ENCODE assay signal across 8 cellular contexts in the genomic region with DNA sequence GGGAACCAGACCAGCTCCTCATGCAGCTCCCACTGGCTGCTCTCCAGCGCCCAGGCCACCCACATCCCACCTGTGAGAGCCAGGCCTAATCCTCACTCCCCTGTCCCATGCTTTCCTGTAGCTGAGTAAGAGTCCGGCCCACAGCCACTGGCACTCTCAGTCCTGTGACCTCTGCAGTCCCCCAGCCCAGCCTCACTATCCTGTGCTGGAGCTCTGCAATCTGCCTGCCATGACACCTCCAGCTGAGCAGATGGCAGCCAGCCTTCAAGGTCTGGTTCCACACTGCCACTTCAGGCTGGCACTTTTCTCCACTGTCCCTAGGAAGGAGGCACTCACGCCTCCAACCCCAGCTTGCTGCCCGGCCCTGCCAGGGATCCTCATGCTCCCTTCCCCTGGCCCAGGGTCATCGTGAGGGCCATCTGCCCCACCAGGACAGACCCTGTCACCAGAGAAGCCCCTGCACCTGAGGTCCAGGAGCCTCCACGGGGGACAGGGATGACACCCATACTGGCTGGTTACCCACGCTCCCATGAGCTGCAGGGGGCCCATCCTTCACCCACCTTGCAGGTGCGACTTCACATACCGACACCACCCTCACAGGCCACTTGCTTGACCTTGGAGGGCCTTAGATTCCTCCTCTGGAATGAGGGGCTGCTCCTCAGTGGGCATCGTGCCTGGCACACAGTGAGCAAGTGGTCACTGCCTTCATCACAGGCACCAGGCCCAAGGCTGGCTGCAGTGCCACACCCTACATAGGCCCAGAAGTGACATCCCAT.
DNase-seq lines count a peak whose midpoint lies in the region; ATAC-seq and TF ChIP-seq lines count a peak whose summit lies in the region.
"Had no signal": no experiment of that assay in that cellular context is flagged by ENCODE, and none has a peak within 500 bp of the region (broad histone marks: within the 10 kb centered on the region; RNA-seq: fewer than 3 reads in every experiment).

No MANE protein-coding gene starts in this region.

- no peak overlapping the region for H3K9ac ChIP-seq in DND-41 (ENCODE audit: low read depth, low read length)
- H3K9ac ChIP-seq in OCI-LY3 (ENCODE audit: low read length) = no peak overlapping the region
- no peak overlapping the region for H3K9ac ChIP-seq in parathyroid adenoma

- no peak overlapping the region for H3K4me2 ChIP-seq in DND-41 (ENCODE audit: insufficient read depth, low read length)
- H3K4me2 ChIP-seq in OCI-LY3 (ENCODE audit: low read length) = peak overlapping the region; percentile 62
- H3K4me2 ChIP-seq in parathyroid adenoma (ENCODE audit: low read length) = peak overlapping the region; percentile 84

- TF ChIP-seq CTCF in DND-41 (IDR thresholded peaks at IDR 0.05; ENCODE audit: borderline replicate concordance, extremely low read depth, low read length, poor library complexity, severe bottlenecking) (no peak), OCI-LY3 (IDR thresholded peaks at IDR 0.05; ENCODE audit: low read depth, low read length) (no peak), epithelial cell of proximal tubule (conservative IDR thresholded peaks at IDR 0.05; ENCODE audit: low read depth, low read length) (no peak), parathyroid adenoma (IDR thresholded peaks at IDR 0.05) (no peak)

- ATAC-seq in DND-41 (ENCODE audit: insufficient read depth, low read depth) (no peak), HG02763 (IDR thresholded peaks at IDR 0.05; ENCODE audit: unreplicated experiment) (no peak)

- H3K27me3 ChIP-seq in DND-41 (ENCODE audit: insufficient read depth, low read length, poor library complexity) = no peaks in the 10 kb centered on the region
- no peaks in the 10 kb centered on the region for H3K27me3 ChIP-seq in OCI-LY3 (ENCODE audit: low read depth, low read length)
- H3K27me3 ChIP-seq in parathyroid adenoma (ENCODE audit: control insufficient read depth, insufficient read depth, low read length) = no peaks in the 10 kb centered on the region
- H3K27me3 ChIP-seq: suprapubic skin had no signal

- H3K36me3 ChIP-seq in DND-41 (ENCODE audit: insufficient read depth, low read length) (peaks cover 72% of the 10 kb centered on the region), OCI-LY3 (replicated peaks; ENCODE audit: low read depth, low read length) (no peaks in the 10 kb centered on the region), parathyroid adenoma (ENCODE audit: control insufficient read depth, insufficient read depth, low read length) (no peaks in the 10 kb centered on the region)

- 0 out of 2 replicates have a peak overlapping the region, but pooled peaks have one; percentile 3 for H3K27ac ChIP-seq in DND-41 (ENCODE audit: low read length)
- no peak overlapping the region for H3K27ac ChIP-seq in OCI-LY3 (ENCODE audit: low read length)
- no peak overlapping the region for H3K27ac ChIP-seq in parathyroid adenoma
- H3K27ac ChIP-seq: suprapubic skin had no signal

- no peaks in the 10 kb centered on the region for H3K4me1 ChIP-seq in DND-41 (ENCODE audit: insufficient read depth, low read length)
- H3K4me1 ChIP-seq in OCI-LY3 (ENCODE audit: low read length) = peaks cover 21% of the 10 kb centered on the region
- no peaks in the 10 kb centered on the region for H3K4me1 ChIP-seq in parathyroid adenoma

- DNase-seq in DND-41 (no peak), epithelial cell of proximal tubule (ENCODE audit: low read depth) (no peak), cortex of kidney (lab: John Stamatoyannopoulos, UW) (no peak)
- DNase-seq in stimulated activated CD4-positive, alpha-beta T cell treated with anti-CD3 and anti-CD28 coated beads, Interleukin-15, amount 100 ng/mL, for 24 hours = no peak

- no peaks in the 10 kb centered on the region for H3K9me3 ChIP-seq in DND-41 (ENCODE audit: insufficient read depth, low read length, severe bottlenecking)
- no peaks in the 10 kb centered on the region for H3K9me3 ChIP-seq in OCI-LY3 (ENCODE audit: insufficient read depth, low read length)
- no peaks in the 10 kb centered on the region for H3K9me3 ChIP-seq in parathyroid adenoma (ENCODE audit: control insufficient read depth, low read length)
- H3K9me3 ChIP-seq: suprapubic skin had no signal

- H2AFZ ChIP-seq in DND-41 (ENCODE audit: low read depth, low read length) (no peak overlapping the region), OCI-LY3 (ENCODE audit: low read depth, low read length) (no peak overlapping the region), parathyroid adenoma (no peak overlapping the region)

- H3K4me3 ChIP-seq in DND-41 (ENCODE audit: low read depth in 1 of 2, low read length in 2 of 2) (no peak overlapping the region), OCI-LY3 (ENCODE audit: low read length) (no peak overlapping the region), epithelial cell of proximal tubule (ENCODE audit: low read depth, low read length) (peak overlapping the region; percentile 56), parathyroid adenoma (ENCODE audit: low read depth, low read length) (peak overlapping the region; percentile 40)

- H4K20me1 ChIP-seq in DND-41 (ENCODE audit: insufficient read depth, low read length) (peaks cover 73% of the 10 kb centered on the region), OCI-LY3 (ENCODE audit: insufficient read depth, low read length) (no peaks in the 10 kb centered on the region)

- peaks cover 39% of the 10 kb centered on the region for H3K79me2 ChIP-seq in DND-41 (ENCODE audit: insufficient read depth, low read length)
- H3K79me2 ChIP-seq in OCI-LY3 (ENCODE audit: low read length) = no peaks in the 10 kb centered on the region
- H3K79me2 ChIP-seq in parathyroid adenoma = peaks cover 6% of the 10 kb centered on the region

Comparison
In these comparisons a context has a peak if more than half of its experiments do, and no peak if none do; other contexts are left out.
1. H3K4me3 ChIP-seq: peak in epithelial cell of proximal tubule (single experiment) and parathyroid adenoma (single experiment); none in DND-41 (0 of 2) and OCI-LY3 (single experiment).